In the genomic region with DNA sequence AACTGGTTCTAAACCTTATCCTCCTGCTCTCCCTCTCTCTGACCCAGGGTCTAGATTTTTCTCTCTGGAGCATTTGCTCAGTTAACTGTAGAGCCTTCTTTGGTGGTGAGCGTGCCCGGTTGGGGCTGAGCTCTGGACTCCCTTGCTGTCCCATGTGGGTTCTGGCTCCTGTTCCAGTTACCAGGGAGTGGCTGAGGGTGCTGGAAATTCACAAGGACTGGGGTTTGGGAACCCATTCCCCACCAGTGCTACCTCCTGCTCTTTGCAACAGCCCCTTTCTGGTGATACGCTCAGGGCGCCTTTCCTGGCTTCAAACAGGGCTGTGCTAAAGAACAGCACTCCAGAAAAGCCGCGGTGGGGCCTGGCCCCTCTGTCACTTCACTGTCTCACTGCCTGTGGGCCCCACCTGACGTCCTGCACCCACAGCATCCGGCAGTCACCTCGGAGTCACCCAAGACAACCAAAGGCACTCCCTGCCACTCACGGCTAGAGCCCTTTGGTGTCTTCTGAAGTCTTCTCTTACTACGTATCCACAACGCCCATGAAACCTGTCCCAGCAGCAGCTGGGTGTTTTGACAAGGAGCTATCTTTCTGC, we compare ENCODE assay signal across 34 cellular contexts. TPM values are rescaled to one million over a fixed set of nuclear protein-coding genes. Genes with fewer than 3 reads are reported as not detected.
"Had no signal": no experiment of that assay in that cellular context is flagged by ENCODE, and none has a peak within 500 bp of the region (broad histone marks: within the 10 kb centered on the region; RNA-seq: fewer than 3 reads in every experiment).

No MANE protein-coding gene starts in this region.

- H3K9me3 ChIP-seq: heart left ventricle, neutrophil, ovary, prostate gland, testis, transverse colon had no signal

- DNase-seq: activated CD4-positive, alpha-beta T cell treated with anti-CD3 and anti-CD28 coated beads for 48 hours; activated CD4-positive, alpha-beta T cell treated with anti-CD3 and anti-CD28 coated beads, Interleukin-2, amount 50 U/mL, for 48 hours; activated CD8-positive, alpha-beta memory T cell treated with anti-CD3 and anti-CD28 coated beads, Interleukin-2, amount 50 U/mL, for 48 hours; activated naive CD8-positive, alpha-beta T cell treated with anti-CD3 and anti-CD28 coated beads, Interleukin-2, amount 10 ng/mL, durations not matched to agents 7 days and 5 days; activated T-cell treated with anti-CD3 and anti-CD28 coated beads, Interleukin-2, amount 50 U/mL, for 24 hours; amniotic stem cell; brain microvascular endothelial cell; dorsolateral prefrontal cortex; effector memory CD4-positive, alpha-beta T cell; heart left ventricle; hypothalamus; immature natural killer cell; kidney; natural killer cell; ovary; retina; stimulated activated CD4-positive, alpha-beta T cell treated with anti-CD3 and anti-CD28 coated beads, Interleukin-4, amount 100 ng/mL, for 4 hours; stimulated activated CD8-positive, alpha-beta memory T cell treated with anti-CD3 and anti-CD28 coated beads, Interleukin-4, amount 100 ng/mL, for 48 hours; stimulated activated naive B cell treated with anti-CD40 and anti-IgM and Interleukin-4, amounts not matched to agents 10 μg/mL and 1 μg/mL and 100 μg/mL, for 72 hours; testis; transverse colon had no signal

- H3K9me3 Mint-ChIP-seq: activated naive CD8-positive, alpha-beta T cell treated with anti-CD3 and anti-CD28 coated beads, Interleukin-2, amount 10 ng/mL, durations not matched to agents 7 days and 5 days; activated T-cell treated with anti-CD3 and anti-CD28 coated beads, Interleukin-2, amount 50 U/mL, for 24 hours; activated T-helper 2 cell treated with anti-CD3 and anti-CD28 coated beads, Interferon-gamma antibody, Interleukin-2, Interleukin-4, amounts not matched to agents 10 μg/mL and 5 μg/mL and 100 μg/mL, durations not matched to agents 14 hours and 24 hours and 36 hours; immature natural killer cell; natural killer cell; stimulated activated naive B cell treated with anti-CD40 and anti-IgM and Interleukin-4, amounts not matched to agents 10 μg/mL and 1 μg/mL and 100 μg/mL, for 72 hours had no signal

- H3K36me3 ChIP-seq: brain microvascular endothelial cell, heart left ventricle, neutrophil, ovary, prostate gland, transverse colon had no signal

- H3K4me1 Mint-ChIP-seq: immature natural killer cell, natural killer cell had no signal

- H3K4me3 ChIP-seq: coronary artery, dorsolateral prefrontal cortex, heart left ventricle, ovary, prostate gland, skin epidermis, testis, transverse colon had no signal

- H3K27ac ChIP-seq: brain microvascular endothelial cell, coronary artery, dorsolateral prefrontal cortex, heart left ventricle, neutrophil, ovary, prostate gland, skin epidermis, testis, transverse colon had no signal

- H3K4me3 Mint-ChIP-seq: activated naive CD8-positive, alpha-beta T cell treated with anti-CD3 and anti-CD28 coated beads, Interleukin-2, amount 10 ng/mL, durations not matched to agents 7 days and 5 days; activated T-cell treated with anti-CD3 and anti-CD28 coated beads, Interleukin-2, amount 50 U/mL, for 24 hours; immature natural killer cell; natural killer cell; stimulated activated naive B cell treated with anti-CD40 and anti-IgM and Interleukin-4, amounts not matched to agents 10 μg/mL and 1 μg/mL and 100 μg/mL, for 72 hours had no signal

- H3K4me1 ChIP-seq: prostate gland, testis, transverse colon had no signal

- ATAC-seq: heart left ventricle; left colon; natural killer cell; sciatic nerve; stimulated activated naive B cell treated with anti-CD40 and anti-IgM and Interleukin-4, amounts not matched to agents 10 μg/mL and 1 μg/mL and 100 μg/mL, for 72 hours had no signal

- H3K27me3 ChIP-seq: brain microvascular endothelial cell, neutrophil, ovary, testis, transverse colon had no signal

- H3K36me3 Mint-ChIP-seq: activated naive CD8-positive, alpha-beta T cell treated with anti-CD3 and anti-CD28 coated beads, Interleukin-2, amount 10 ng/mL, durations not matched to agents 7 days and 5 days; immature natural killer cell; natural killer cell; stimulated activated naive B cell treated with anti-CD40 and anti-IgM and Interleukin-4, amounts not matched to agents 10 μg/mL and 1 μg/mL and 100 μg/mL, for 72 hours had no signal

- H3K27ac Mint-ChIP-seq: activated naive CD8-positive, alpha-beta T cell treated with anti-CD3 and anti-CD28 coated beads, Interleukin-2, amount 10 ng/mL, durations not matched to agents 7 days and 5 days; activated T-cell treated with anti-CD3 and anti-CD28 coated beads, Interleukin-2, amount 50 U/mL, for 24 hours; activated T-helper 2 cell treated with anti-CD3 and anti-CD28 coated beads, Interferon-gamma antibody, Interleukin-2, Interleukin-4, amounts not matched to agents 10 μg/mL and 5 μg/mL and 100 μg/mL, durations not matched to agents 14 hours and 24 hours and 36 hours; immature natural killer cell; natural killer cell; stimulated activated naive B cell treated with anti-CD40 and anti-IgM and Interleukin-4, amounts not matched to agents 10 μg/mL and 1 μg/mL and 100 μg/mL, for 72 hours had no signal

RNA-seq across cellular contexts. Expression of gene CAPN13, which starts 41.3 kb away (rescaled TPM):
- total RNA-seq: activated naive CD8-positive, alpha-beta T cell treated with anti-CD3 and anti-CD28 coated beads, Interleukin-2, amount 10 ng/mL, durations not matched to agents 7 days and 5 days; activated T-helper 2 cell treated with anti-CD3 and anti-CD28 coated beads, Interferon-gamma antibody, Interleukin-2, Interleukin-4, amounts not matched to agents 10 μg/mL and 5 μg/mL and 100 μg/mL, durations not matched to agents 14 hours and 24 hours and 36 hours; astrocyte; cardiac septum; endothelial cell of umbilical vein; fibroblast of lung; fibroblast of villous mesenchyme; heart left ventricle; natural killer cell; T-helper 1 cell treated with Interleukin-12 subunit alpha and Interleukin-12 subunit beta and Interleukin-4 antibody, amounts not matched to agents 30 ng/mL and 1 ng/mL, for 36 hours had no signal
- polyA plus RNA-seq: endothelial cell of umbilical vein, fibroblast of lung, heart left ventricle, immature natural killer cell had no signal
